ENCODE assay signal across 26 cellular contexts in the genomic region with DNA sequence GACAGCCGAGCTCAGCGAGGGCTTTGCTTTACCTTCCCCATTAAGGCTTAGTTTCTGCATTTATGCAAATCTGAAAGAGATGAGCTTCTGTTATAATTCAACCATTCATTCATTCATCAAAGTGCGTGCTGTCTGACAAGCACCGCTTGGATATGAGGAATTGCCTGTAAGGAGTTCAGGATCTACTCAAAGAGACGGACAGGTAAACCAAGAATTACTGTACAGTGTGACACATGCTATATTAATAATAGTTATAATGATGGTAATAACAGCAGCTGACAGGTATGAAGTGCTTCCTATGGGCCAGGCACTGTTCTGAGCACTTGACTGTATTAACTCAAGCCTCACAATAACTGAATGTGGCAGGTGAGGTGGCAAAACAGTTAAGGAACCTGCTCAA.
DNase-seq lines count a peak whose midpoint lies in the region; FAIRE-seq and TF ChIP-seq lines count a peak whose summit lies in the region.
"Had no signal": no experiment of that assay in that cellular context is flagged by ENCODE, and none has a peak within 500 bp of the region (broad histone marks: within the 10 kb centered on the region; RNA-seq: fewer than 3 reads in every experiment).

No MANE protein-coding gene starts in this region.

- intact Hi-C loops in kidney (cut with DNase I): no loop called here

- H3F3A ChIP-seq in neural progenitor cell (ENCODE audit: low read depth): no peaks in the 10 kb centered on the region

- H3K27ac Mint-ChIP-seq in neural progenitor cell: peak overlapping the region; percentile 24
- H3K27ac Mint-ChIP-seq: CD14-positive monocyte; CD4-positive, alpha-beta memory T cell; CD4-positive, CD25-positive, alpha-beta regulatory T cell; CD8-positive, alpha-beta memory T cell had no signal

- DNase-seq in NCI-H526 (lab: John Stamatoyannopoulos, UW) (peak; percentile 94 to 97), NCI-H526 treated with DMSO at 0.1 percent for 48 hours (lab: John Stamatoyannopoulos, UW) (peak; percentile 97), neural progenitor cell (ENCODE audit: low spot score) (no peak), middle frontal gyrus (ENCODE audit: extremely low spot score, low spot score) (no peak), EL (no peak), kidney (no peak)
- DNase-seq: 8988T; ACHN; BE2C; C1 segment of cervical spinal cord; CD4-positive, alpha-beta memory T cell; CD4-positive, CD25-positive, alpha-beta regulatory T cell; CD8-positive, alpha-beta memory T cell; COR-L47; DMS 273 treated with DMSO at 0.1 percent for 48 hours; DMS153; DMS53; DMS79; DND-41; GF-D8 had no signal

- no peak overlapping the region for H3K27ac ChIP-seq in neural progenitor cell
- no peak overlapping the region for H3K27ac ChIP-seq in kidney (ENCODE audit: low read depth in 2 of 2, low read length in 2 of 2)
- H3K27ac ChIP-seq: BLaER1 had no signal

- H3K9me3 ChIP-seq in neural progenitor cell (ENCODE audit: low read depth): no peaks in the 10 kb centered on the region
- H3K9me3 ChIP-seq in kidney (ENCODE audit: control insufficient read depth in 1 of 2, low read length in 2 of 2): no peaks in the 10 kb centered on the region
- H3K9me3 ChIP-seq: BE2C, BLaER1 had no signal

- H3K4me1 ChIP-seq in neural progenitor cell: peaks cover 13% of the 10 kb centered on the region
- H3K4me1 ChIP-seq in kidney (ENCODE audit: control insufficient read depth in 1 of 2, insufficient read depth in 1 of 2, low read depth in 1 of 2, low read length in 2 of 2): no peaks in the 10 kb centered on the region
- H3K4me1 ChIP-seq: BE2C, BLaER1 had no signal

- peaks cover 7% of the 10 kb centered on the region for H3K27me3 Mint-ChIP-seq in neural progenitor cell (ENCODE audit: insufficient read depth, low read depth)

- H3K4me2 ChIP-seq in neural progenitor cell: no peak overlapping the region
- H3K4me2 ChIP-seq: BLaER1 had no signal

- H3K9me3 Mint-ChIP-seq in neural progenitor cell: no peaks in the 10 kb centered on the region
- H3K9me3 Mint-ChIP-seq: CD14-positive monocyte; CD4-positive, alpha-beta memory T cell; CD8-positive, alpha-beta memory T cell had no signal

- H3K4me3 ChIP-seq in neural progenitor cell: no peak overlapping the region
- no peak overlapping the region for H3K4me3 ChIP-seq in kidney (ENCODE audit: low read length in 2 of 2)
- H3K4me3 ChIP-seq: BLaER1 had no signal

- no peaks in the 10 kb centered on the region for H4K20me1 ChIP-seq in neural progenitor cell (ENCODE audit: low read depth)
- H4K20me1 ChIP-seq: BLaER1 had no signal

- H3K36me3 Mint-ChIP-seq in neural progenitor cell: no peaks in the 10 kb centered on the region
- H3K36me3 Mint-ChIP-seq: CD14-positive monocyte; CD4-positive, alpha-beta memory T cell; CD4-positive, CD25-positive, alpha-beta regulatory T cell; CD8-positive, alpha-beta memory T cell had no signal

- no peaks in the 10 kb centered on the region for H3K36me3 ChIP-seq in neural progenitor cell
- H3K36me3 ChIP-seq in kidney (ENCODE audit: control insufficient read depth in 1 of 2, insufficient read depth in 2 of 2, low read length in 2 of 2): no peaks in the 10 kb centered on the region
- H3K36me3 ChIP-seq: BE2C, BLaER1 had no signal

- no peak overlapping the region for H2AFZ ChIP-seq in neural progenitor cell (replicated peaks)

- no peak for TF ChIP-seq CTCF in neural progenitor cell (IDR thresholded peaks at IDR 0.05)
- TF ChIP-seq CTCF in kidney (IDR thresholded peaks at IDR 0.05; ENCODE audit: borderline replicate concordance, extremely low read depth, insufficient read depth): no peak

- no peak for FAIRE-seq in kidney (lab: Jason Lieb, UNC)
- FAIRE-seq: A204.1, G401.6, GM12891, GM19239 had no signal

- peaks cover 33% of the 10 kb centered on the region for H3K4me1 Mint-ChIP-seq in neural progenitor cell
- H3K4me1 Mint-ChIP-seq: CD4-positive, alpha-beta memory T cell; CD4-positive, CD25-positive, alpha-beta regulatory T cell had no signal

- H3K9ac ChIP-seq in neural progenitor cell (no peak overlapping the region), kidney (ENCODE audit: low read length in 2 of 2) (no peak overlapping the region)
- H3K9ac ChIP-seq: BLaER1 had no signal

- H3K79me2 ChIP-seq in neural progenitor cell (ENCODE audit: low read depth): no peaks in the 10 kb centered on the region

- no peaks in the 10 kb centered on the region for H3K27me3 ChIP-seq in neural progenitor cell
- H3K27me3 ChIP-seq: BLaER1 had no signal

- no peak overlapping the region for H3K4me3 Mint-ChIP-seq in neural progenitor cell
- H3K4me3 Mint-ChIP-seq: CD14-positive monocyte; CD4-positive, alpha-beta memory T cell; CD4-positive, CD25-positive, alpha-beta regulatory T cell; CD8-positive, alpha-beta memory T cell had no signal

Comparison
In these comparisons a context has a peak if more than half of its experiments do, and no peak if none do; other contexts are left out.
1. DNase-seq: peak in NCI-H526 (2 of 2) and NCI-H526 treated with DMSO at 0.1 percent for 48 hours (single experiment); none in neural progenitor cell (single experiment), middle frontal gyrus (single experiment), EL (single experiment) and kidney (single experiment).